In genomic region chr1:172708452-172708851, GRCh38 we compare ENCODE assay signal across 17 cellular contexts. TPM values are rescaled to one million over a fixed set of nuclear protein-coding genes. Genes with fewer than 3 reads are reported as not detected.
DNase-seq lines count a peak whose midpoint lies in the region; ATAC-seq and TF ChIP-seq lines count a peak whose summit lies in the region.
"Had no signal": no experiment of that assay in that cellular context is flagged by ENCODE, and none has a peak within 500 bp of the region (broad histone marks: within the 10 kb centered on the region; RNA-seq: fewer than 3 reads in every experiment).

No MANE protein-coding gene starts in this region.

- no peaks in the 10 kb centered on the region for H3K79me2 ChIP-seq in parathyroid adenoma

- H3K27me3 Mint-ChIP-seq in T-helper 17 cell = no peaks in the 10 kb centered on the region
- H3K27me3 Mint-ChIP-seq: dendritic cell treated with granulocyte-macrophage colony-stimulating factor and Interleukin-4, amounts not matched to agents 40 ng/mL and 50 ng/mL, for 4 days had no signal

- no peak overlapping the region for H3K9ac ChIP-seq in parathyroid adenoma

- no peaks in the 10 kb centered on the region for H3K36me3 ChIP-seq in parathyroid adenoma (ENCODE audit: control insufficient read depth, insufficient read depth, low read length)
- H3K36me3 ChIP-seq: uterus had no signal

- H3K4me1 ChIP-seq in parathyroid adenoma = peaks cover 2% of the 10 kb centered on the region
- H3K4me1 ChIP-seq: uterus had no signal

- peaks cover 38% of the 10 kb centered on the region for H3K4me1 Mint-ChIP-seq in T-helper 17 cell

- H3K4me3 ChIP-seq in parathyroid adenoma (ENCODE audit: low read depth, low read length) = peak overlapping the region; percentile 47
- H3K4me3 ChIP-seq: uterus had no signal

- ATAC-seq in activated CD4-positive, CD25-positive, alpha-beta regulatory T cell treated with anti-CD3 and anti-CD28 coated beads, Interleukin-2, amount 50 U/mL, for 24 hours = peak; percentile 92 to 96
- peak; percentile 86 for ATAC-seq in T-helper 17 cell

- DNase-seq in activated CD4-positive, CD25-positive, alpha-beta regulatory T cell treated with anti-CD3 and anti-CD28 coated beads, Interleukin-2, amount 50 U/mL, for 72 hours = no peak
- DNase-seq in T-helper 17 cell (no peak), globus pallidus (ENCODE audit: low spot score) (no peak), ecto neural progenitor cell (ENCODE audit: low spot score) (no peak), DMS114 treated with DMSO at 0.1 percent for 48 hours (lab: John Stamatoyannopoulos, UW; ENCODE audit: unreplicated experiment) (no peak)
- DNase-seq in activated T-helper 9 cell treated with anti-CD3 and anti-CD28 coated beads, Interleukin-2, amount 50 U/mL, for 16 hours (ENCODE audit: low read depth) = peak; percentile 15
- DNase-seq: Calu3, mammary epithelial cell, NCI-H1694, NCI-H774, SIG-M5, small intestine, uterus had no signal

- H3K4me2 ChIP-seq in parathyroid adenoma (ENCODE audit: low read length) = peak overlapping the region; percentile 68

- H3K27ac ChIP-seq in parathyroid adenoma = peak overlapping the region; percentile 66
- H3K27ac ChIP-seq: uterus had no signal

- H3K4me3 Mint-ChIP-seq in T-helper 17 cell = peak overlapping the region; percentile 80
- H3K4me3 Mint-ChIP-seq: dendritic cell treated with granulocyte-macrophage colony-stimulating factor and Interleukin-4, amounts not matched to agents 40 ng/mL and 50 ng/mL, for 4 days had no signal

- H3K27ac Mint-ChIP-seq in T-helper 17 cell = peak overlapping the region; percentile 88
- H3K27ac Mint-ChIP-seq: dendritic cell treated with granulocyte-macrophage colony-stimulating factor and Interleukin-4, amounts not matched to agents 40 ng/mL and 50 ng/mL, for 4 days had no signal

- no peaks in the 10 kb centered on the region for H3K36me3 Mint-ChIP-seq in T-helper 17 cell (ENCODE audit: low read depth)

- no peaks in the 10 kb centered on the region for H3K27me3 ChIP-seq in parathyroid adenoma (ENCODE audit: control insufficient read depth, insufficient read depth, low read length)
- H3K27me3 ChIP-seq: uterus had no signal

- no peak for TF ChIP-seq CTCF in parathyroid adenoma (IDR thresholded peaks at IDR 0.05)

- H3K9me3 ChIP-seq in T-helper 17 cell (ENCODE audit: control insufficient read depth, low read length, poor library complexity, severe bottlenecking) = no peaks in the 10 kb centered on the region
- H3K9me3 ChIP-seq in parathyroid adenoma (ENCODE audit: control insufficient read depth, low read length) = peaks cover 4% of the 10 kb centered on the region
- H3K9me3 ChIP-seq: uterus had no signal

- H2AFZ ChIP-seq in parathyroid adenoma = peak overlapping the region; percentile 2

RNA-seq across cellular contexts. Expression of gene FASLG, which starts 49.5 kb away (rescaled TPM):
- total RNA-seq in T-helper 17 cell = under 1 TPM in 1 of 2 donors, not detected in 1; 0.47 TPM
- total RNA-seq: Calu3, mammary epithelial cell, osteoblast had no signal
